In genomic region chr3:73605861-73606260, GRCh38 we compare ENCODE assay signal across 17 cellular contexts. TPM values are rescaled to one million over a fixed set of nuclear protein-coding genes. Genes with fewer than 3 reads are reported as not detected.
"Had no signal": no experiment of that assay in that cellular context is flagged by ENCODE, and none has a peak within 500 bp of the region (broad histone marks: within the 10 kb centered on the region; RNA-seq: fewer than 3 reads in every experiment).

No MANE protein-coding gene starts in this region.

- FAIRE-seq: keratinocyte had no signal

- H3K27me3 Mint-ChIP-seq: activated naive CD8-positive, alpha-beta T cell treated with anti-CD3 and anti-CD28 coated beads, Interleukin-2, amount 10 ng/mL, durations not matched to agents 7 days and 5 days; stimulated activated naive CD8-positive, alpha-beta T cell treated with anti-CD3 and anti-CD28 coated beads, Interleukin-15, Interleukin-2, amounts not matched to agents 100 ng/mL and 50 ng/mL, for 24 hours had no signal

- DNase-seq: activated CD4-positive, alpha-beta T cell treated with anti-CD3 and anti-CD28 coated beads, Interleukin-2, amount 50 U/mL, for 1 hour; activated CD8-positive, alpha-beta memory T cell treated with anti-CD3 and anti-CD28 coated beads for 24 hours; activated naive CD4-positive, alpha-beta T cell; activated naive CD8-positive, alpha-beta T cell treated with anti-CD3 and anti-CD28 coated beads, Interleukin-2, amount 10 ng/mL, durations not matched to agents 7 days and 5 days; anterior cingulate cortex; endodermal cell; hippocampal formation; naive thymus-derived CD8-positive, alpha-beta T cell; posterior cingulate gyrus; T-helper 9 cell; thyroid gland had no signal

- H3K4me1 ChIP-seq: thyroid gland had no signal

- H3K36me3 Mint-ChIP-seq: activated naive CD8-positive, alpha-beta T cell treated with anti-CD3 and anti-CD28 coated beads, Interleukin-2, amount 10 ng/mL, durations not matched to agents 7 days and 5 days; naive thymus-derived CD8-positive, alpha-beta T cell had no signal

- H3K9me3 ChIP-seq: right atrium auricular region, thyroid gland had no signal

- H3K27me3 ChIP-seq: right atrium auricular region, thyroid gland had no signal

- H3K4me3 ChIP-seq: right atrium auricular region, thyroid gland had no signal

- H3K27ac Mint-ChIP-seq: activated naive CD8-positive, alpha-beta T cell treated with anti-CD3 and anti-CD28 coated beads, Interleukin-2, amount 10 ng/mL, durations not matched to agents 7 days and 5 days; activated T-helper 1 cell treated with anti-CD3 and anti-CD28 coated beads, Interleukin-12 subunit alpha, Interleukin-12 subunit beta, Interleukin-2, Interleukin-4 antibody, amounts not matched to agents 30 ng/mL and 10 ng/mL and 1 ng/mL, durations not matched to agents 14 hours and 24 hours and 36 hours; endodermal cell; naive thymus-derived CD8-positive, alpha-beta T cell; stimulated activated naive CD8-positive, alpha-beta T cell treated with anti-CD3 and anti-CD28 coated beads, Interleukin-15, Interleukin-2, amounts not matched to agents 100 ng/mL and 50 ng/mL, for 24 hours had no signal

- H3K27ac ChIP-seq: thyroid gland had no signal

- H3K4me3 Mint-ChIP-seq: activated naive CD8-positive, alpha-beta T cell treated with anti-CD3 and anti-CD28 coated beads, Interleukin-2, amount 10 ng/mL, durations not matched to agents 7 days and 5 days; activated T-helper 1 cell treated with anti-CD3 and anti-CD28 coated beads, Interleukin-12 subunit alpha, Interleukin-12 subunit beta, Interleukin-2, Interleukin-4 antibody, amounts not matched to agents 30 ng/mL and 10 ng/mL and 1 ng/mL, durations not matched to agents 14 hours and 24 hours and 36 hours; endodermal cell; naive thymus-derived CD8-positive, alpha-beta T cell; stimulated activated naive CD8-positive, alpha-beta T cell treated with anti-CD3 and anti-CD28 coated beads, Interleukin-15, Interleukin-2, amounts not matched to agents 100 ng/mL and 50 ng/mL, for 24 hours had no signal

- H3K36me3 ChIP-seq: right atrium auricular region, thyroid gland had no signal

- ATAC-seq: activated CD4-positive, CD25-positive, alpha-beta regulatory T cell treated with anti-CD3 and anti-CD28 coated beads, Interleukin-2, amount 50 U/mL, for 24 hours; left lobe of liver; naive thymus-derived CD8-positive, alpha-beta T cell had no signal

- H3K9me3 Mint-ChIP-seq: activated naive CD8-positive, alpha-beta T cell treated with anti-CD3 and anti-CD28 coated beads, Interleukin-2, amount 10 ng/mL, durations not matched to agents 7 days and 5 days; activated T-helper 1 cell treated with anti-CD3 and anti-CD28 coated beads, Interleukin-12 subunit alpha, Interleukin-12 subunit beta, Interleukin-2, Interleukin-4 antibody, amounts not matched to agents 30 ng/mL and 10 ng/mL and 1 ng/mL, durations not matched to agents 14 hours and 24 hours and 36 hours; endodermal cell; stimulated activated naive CD8-positive, alpha-beta T cell treated with anti-CD3 and anti-CD28 coated beads, Interleukin-15, Interleukin-2, amounts not matched to agents 100 ng/mL and 50 ng/mL, for 24 hours had no signal

- H3K4me1 Mint-ChIP-seq: activated naive CD8-positive, alpha-beta T cell treated with anti-CD3 and anti-CD28 coated beads, Interleukin-2, amount 10 ng/mL, durations not matched to agents 7 days and 5 days; naive thymus-derived CD8-positive, alpha-beta T cell had no signal

RNA-seq across cellular contexts. Expression of gene PDZRN3, which starts 18.9 kb away (rescaled TPM):
- total RNA-seq: activated naive CD8-positive, alpha-beta T cell treated with anti-CD3 and anti-CD28 coated beads, Interleukin-2, amount 10 ng/mL, durations not matched to agents 7 days and 5 days; activated T-helper 1 cell treated with anti-CD3 and anti-CD28 coated beads, Interleukin-12 subunit alpha, Interleukin-12 subunit beta, Interleukin-2, Interleukin-4 antibody, amounts not matched to agents 30 ng/mL and 10 ng/mL and 1 ng/mL, durations not matched to agents 14 hours and 24 hours and 36 hours; naive thymus-derived CD8-positive, alpha-beta T cell had no signal
- polyA plus RNA-seq: keratinocyte; naive thymus-derived CD8-positive, alpha-beta T cell had no signal
